ENCODE assay signal across 19 cellular contexts in the genomic region with DNA sequence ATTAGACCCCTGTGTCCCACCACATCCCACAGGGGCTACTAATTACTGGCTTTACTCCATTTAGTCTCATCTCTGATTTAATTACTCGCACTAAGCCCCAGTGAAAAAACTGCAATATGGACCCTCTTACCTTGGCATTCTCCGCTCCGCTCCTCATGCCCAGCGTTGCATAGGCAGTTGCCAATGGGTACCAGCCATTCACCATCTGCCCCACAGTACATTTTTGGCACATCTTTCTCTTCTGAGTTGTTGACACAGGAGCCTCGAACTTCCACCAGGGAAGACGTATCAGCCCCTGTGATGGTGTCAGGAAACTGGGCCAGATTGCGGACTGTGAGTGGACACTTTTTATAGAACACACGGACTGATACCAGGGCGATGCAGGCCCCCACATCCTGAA. TPM values are rescaled to one million over a fixed set of nuclear protein-coding genes. Genes with fewer than 3 reads are reported as not detected.
A peak's percentile ranks its signal among the peaks of the same experiment; 100 is the strongest.
DNase-seq lines count a peak whose midpoint lies in the region; ATAC-seq and TF ChIP-seq lines count a peak whose summit lies in the region.
"Had no signal": no experiment of that assay in that cellular context is flagged by ENCODE, and none has a peak within 500 bp of the region (broad histone marks: within the 10 kb centered on the region; RNA-seq: fewer than 3 reads in every experiment).

No MANE protein-coding gene starts in this region.

- intact Hi-C loops in head of caudate nucleus (cut with DNase I) = no loop called here

- no peak for ATAC-seq in HG02623 (IDR thresholded peaks at IDR 0.05; ENCODE audit: unreplicated experiment)
- ATAC-seq: Right ventricle myocardium inferior had no signal

- H3K36me3 Mint-ChIP-seq in neural crest cell (ENCODE audit: low read depth) = peaks cover 12% of the 10 kb centered on the region
- no peaks in the 10 kb centered on the region for H3K36me3 Mint-ChIP-seq in T-helper 2 cell treated with Interferon-gamma antibody and Interleukin-4, amounts not matched to agents 5 μg/mL and 100 μg/mL, for 36 hours (ENCODE audit: low read depth)

- H3K4me3 Mint-ChIP-seq in neural crest cell = peak overlapping the region; percentile 68
- no peak overlapping the region for H3K4me3 Mint-ChIP-seq in T-helper 2 cell treated with Interferon-gamma antibody and Interleukin-4, amounts not matched to agents 5 μg/mL and 100 μg/mL, for 36 hours

- no peak overlapping the region for H3K27ac Mint-ChIP-seq in neural crest cell (ENCODE audit: unreplicated experiment)
- no peak overlapping the region for H3K27ac Mint-ChIP-seq in T-helper 2 cell treated with Interferon-gamma antibody and Interleukin-4, amounts not matched to agents 5 μg/mL and 100 μg/mL, for 36 hours

- peaks cover 30% of the 10 kb centered on the region for H3K27me3 Mint-ChIP-seq in neural crest cell (ENCODE audit: low read depth)
- H3K27me3 Mint-ChIP-seq in T-helper 2 cell treated with Interferon-gamma antibody and Interleukin-4, amounts not matched to agents 5 μg/mL and 100 μg/mL, for 36 hours (ENCODE audit: low read depth) = peaks cover 39% of the 10 kb centered on the region
- H3K27me3 Mint-ChIP-seq: CD4-positive, alpha-beta memory T cell had no signal

- DNase-seq in NCI-H1694 (lab: John Stamatoyannopoulos, UW) = peak; percentile 87
- DNase-seq in NCI-H69 (lab: John Stamatoyannopoulos, UW) = peak; percentile 94
- peak; percentile 67 for DNase-seq in cerebellum (ENCODE audit: low spot score)
- DNase-seq in neural crest cell (ENCODE audit: low read depth, low spot score) = no peak
- DNase-seq in head of caudate nucleus = no peak
- no peak for DNase-seq in T-helper 2 cell treated with Interferon-gamma antibody and Interleukin-4, amounts not matched to agents 5 μg/mL and 100 μg/mL, for 36 hours (ENCODE audit: low spot score)
- DNase-seq: Caco-2; CD4-positive, alpha-beta memory T cell; DND-41; GOT3; HCEC 1CT; IMR-90; MV-4-11; NCI-H1105 treated with DMSO at 0.1 percent for 48 hours; NCI-H2081 treated with DMSO at 0.1 percent for 48 hours; NCI-H510A; OCI-M1 had no signal

- peaks cover 86% of the 10 kb centered on the region for H3K4me1 Mint-ChIP-seq in neural crest cell
- no peaks in the 10 kb centered on the region for H3K4me1 Mint-ChIP-seq in T-helper 2 cell treated with Interferon-gamma antibody and Interleukin-4, amounts not matched to agents 5 μg/mL and 100 μg/mL, for 36 hours (ENCODE audit: low read depth)

- TF ChIP-seq CTCF in neural crest cell (conservative IDR thresholded peaks at IDR 0.05) = no peak

- H3K9me3 Mint-ChIP-seq in neural crest cell = no peaks in the 10 kb centered on the region
- no peaks in the 10 kb centered on the region for H3K9me3 Mint-ChIP-seq in T-helper 2 cell treated with Interferon-gamma antibody and Interleukin-4, amounts not matched to agents 5 μg/mL and 100 μg/mL, for 36 hours
- H3K9me3 Mint-ChIP-seq: CD4-positive, alpha-beta memory T cell had no signal

RNA-seq across cellular contexts. Expression of gene EPHA4, which starts 8.5 kb away (rescaled TPM):
- 84.7 TPM for total RNA-seq in cerebellum
- 105 and 108 TPM in 2 replicates for total RNA-seq in neural crest cell

Comparison
In these comparisons a context has a peak if more than half of its experiments do, and no peak if none do; other contexts are left out.
1. DNase-seq: peak in NCI-H1694 (single experiment), NCI-H69 (single experiment) and cerebellum (single experiment); none in neural crest cell (single experiment), head of caudate nucleus (0 of 42) and T-helper 2 cell treated with Interferon-gamma antibody and Interleukin-4, amounts not matched to agents 5 μg/mL and 100 μg/mL, for 36 hours (single experiment).